ENCODE assay signal across 25 cellular contexts in the genomic region with DNA sequence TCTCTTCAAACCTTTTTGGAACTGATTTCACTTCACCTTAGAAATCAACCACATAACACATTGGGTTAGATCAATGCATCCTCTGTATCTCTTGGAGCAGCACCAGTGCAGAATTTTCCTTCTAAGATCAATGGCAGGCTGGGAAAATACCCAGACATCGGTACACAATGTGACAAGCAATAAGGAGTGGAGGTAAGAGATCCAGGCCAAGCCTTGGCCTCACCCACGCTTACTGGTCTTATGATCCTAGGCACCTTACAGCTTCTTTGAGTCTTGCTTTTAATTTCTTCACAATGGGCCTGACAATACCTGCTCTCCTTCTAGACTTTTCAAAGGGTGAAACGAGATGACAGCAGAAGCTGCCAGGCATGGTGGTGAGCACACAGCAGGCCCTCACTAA.
DNase-seq lines count a peak whose midpoint lies in the region; ATAC-seq, FAIRE-seq and TF ChIP-seq lines count a peak whose summit lies in the region.
"Had no signal": no experiment of that assay in that cellular context is flagged by ENCODE, and none has a peak within 500 bp of the region (broad histone marks: within the 10 kb centered on the region; RNA-seq: fewer than 3 reads in every experiment).

No MANE protein-coding gene starts in this region.

- no peak overlapping the region for H3K9ac ChIP-seq in Loucy (ENCODE audit: low read depth, low read length, poor library complexity, severe bottlenecking)
- no peak overlapping the region for H3K9ac ChIP-seq in GM23248

- H3K27me3 ChIP-seq in Loucy (ENCODE audit: insufficient read depth, low read length, poor library complexity, severe bottlenecking) (no peaks in the 10 kb centered on the region), GM23248 (replicated peaks; ENCODE audit: insufficient read depth) (peaks cover 5% of the 10 kb centered on the region; the same call in 1 of the 2 replicates)

- ATAC-seq in A549 (no peak), SK-N-SH treated with all-trans-retinoic acid at 6 μM for 48 hours (no peak)
- no peak for ATAC-seq in activated CD4-positive, CD25-positive, alpha-beta regulatory T cell treated with anti-CD3 and anti-CD28 coated beads, Interleukin-2, amount 50 U/mL, for 24 hours
- ATAC-seq: HepG2 had no signal

- TF ChIP-seq POLR2A in A549 (IDR thresholded peaks at IDR 0.05; ENCODE audit: low read length), result no peak

- no peak for TF ChIP-seq CTCF in A549 (IDR thresholded peaks at IDR 0.05)
- no peak for TF ChIP-seq CTCF in Loucy (conservative IDR thresholded peaks at IDR 0.05; ENCODE audit: low read length)
- no peak for TF ChIP-seq CTCF in epithelial cell of proximal tubule (conservative IDR thresholded peaks at IDR 0.05; ENCODE audit: low read depth, low read length)
- TF ChIP-seq CTCF in nephron (IDR thresholded peaks at IDR 0.05; ENCODE audit: unreplicated experiment in 3 of 3), result no peak

- H2AFZ ChIP-seq in Loucy (ENCODE audit: low read length) (peak overlapping the region; percentile 79; the same call in 1 of the 2 replicates), GM23248 (no peak overlapping the region)

- H3K4me3 ChIP-seq in A549, result no peak overlapping the region
- no peak overlapping the region for H3K4me3 ChIP-seq in Loucy (ENCODE audit: low read length, poor library complexity, severe bottlenecking)
- peak overlapping the region; percentile 50 for H3K4me3 ChIP-seq in epithelial cell of proximal tubule (ENCODE audit: low read depth, low read length)
- H3K4me3 ChIP-seq in GM23248, result no peak overlapping the region

- CTCF ChIA-PET in A549 (lab: Yijun Ruan, JAX), result no interaction called here

- H3K9me3 Mint-ChIP-seq in nephron, result no peaks in the 10 kb centered on the region
- H3K9me3 Mint-ChIP-seq: CD14-positive monocyte, H9, HFFc6 had no signal

- peaks cover 43% of the 10 kb centered on the region for H3K4me1 ChIP-seq in A549
- H3K4me1 ChIP-seq in Loucy (ENCODE audit: insufficient read depth, low read length, poor library complexity, severe bottlenecking), result peaks cover 26% of the 10 kb centered on the region
- H3K4me1 ChIP-seq in GM23248 (ENCODE audit: insufficient read depth), result no peaks in the 10 kb centered on the region

- H4K20me1 ChIP-seq in Loucy (ENCODE audit: insufficient read depth, low read length, poor library complexity, severe bottlenecking) (no peaks in the 10 kb centered on the region), GM23248 (ENCODE audit: insufficient read depth) (no peaks in the 10 kb centered on the region)

- H3K4me1 Mint-ChIP-seq in nephron, result peaks cover 32% of the 10 kb centered on the region

- TF ChIP-seq RAD21 in A549 (conservative IDR thresholded peaks at IDR 0.05 in 1 of 2, IDR thresholded peaks at IDR 0.05 in 1 of 2), result no peak

- H3K4me3 Mint-ChIP-seq in nephron, result no peak overlapping the region
- H3K4me3 Mint-ChIP-seq: B cell, CD14-positive monocyte, H9, HFFc6 had no signal

- POLR2A ChIA-PET in A549 (lab: Yijun Ruan, JAX), result no interaction called here

- H3K36me3 ChIP-seq in Loucy (ENCODE audit: insufficient read depth, low read length), result no peaks in the 10 kb centered on the region
- no peaks in the 10 kb centered on the region for H3K36me3 ChIP-seq in GM23248 (ENCODE audit: low read depth)

- no peak for FAIRE-seq in A549 (lab: Jason Lieb, UNC)
- FAIRE-seq: A204.1, HepG2 had no signal

- no peak overlapping the region for H3K4me2 ChIP-seq in A549
- no peak overlapping the region for H3K4me2 ChIP-seq in Loucy (ENCODE audit: low read depth, low read length, poor library complexity, severe bottlenecking)
- no peak overlapping the region for H3K4me2 ChIP-seq in GM23248 (ENCODE audit: unreplicated experiment)

- TF ChIP-seq EP300 in A549 (IDR thresholded peaks at IDR 0.05), result no peak

- H3K9me2 ChIP-seq in Loucy (replicated peaks; ENCODE audit: low read depth, low read length) (no peaks in the 10 kb centered on the region), GM23248 (ENCODE audit: insufficient read depth) (no peaks in the 10 kb centered on the region)

- H3K9me3 ChIP-seq in A549 (no peaks in the 10 kb centered on the region), Loucy (ENCODE audit: insufficient read depth, low read depth, low read length) (no peaks in the 10 kb centered on the region), GM23248 (ENCODE audit: low read depth) (no peaks in the 10 kb centered on the region)

- peaks cover 8% of the 10 kb centered on the region; the same call in 1 of the 2 replicates for H3F3A ChIP-seq in Loucy (ENCODE audit: low read depth)
- H3F3A ChIP-seq in GM23248 (ENCODE audit: insufficient read depth), result no peaks in the 10 kb centered on the region

- WGBS in A549 (ENCODE audit: missing lambda C conversion rate), result 36% methylated on average over 3 of the region's 3 CpGs
- 61 to 63% methylated on average over 3 of the region's 3 CpGs for WGBS in GM23248 (ENCODE audit: low coverage in 1 of 2, low lambda C conversion rate in 2 of 2, missing lambda C conversion rate in 2 of 2), 2 experiments

- in situ Hi-C loops in GM23248 (cut with MboI), result no loop called here

- H3K27ac ChIP-seq in A549, result peak overlapping the region; percentile 65 to 67; a peak in 4 of 6 replicates
- no peak overlapping the region for H3K27ac ChIP-seq in GM23248
- H3K27ac ChIP-seq: HL-60 had no signal

- peaks cover 3% of the 10 kb centered on the region for H3K27me3 Mint-ChIP-seq in nephron (ENCODE audit: low read depth)

- peak overlapping the region in 2 of 3 experiments; percentile 73 to 85 for H3K27ac Mint-ChIP-seq in nephron
- H3K27ac Mint-ChIP-seq: B cell, HFFc6 had no signal

- DNase-seq in A549 (ENCODE audit: low read depth in 1 of 2, low spot score in 1 of 2), result no peak
- DNase-seq in epithelial cell of proximal tubule (ENCODE audit: low read depth), result no peak
- no peak for DNase-seq in activated T-cell treated with anti-CD3 and anti-CD28 coated beads, Interleukin-2, amount 50 U/mL, for 1 hour
- no peak for DNase-seq in GM23248
- DNase-seq: DMS79; H9; HFFc6; KG1; NCI-H1105; NCI-H146; NCI-H2029; NCI-H226; NCI-H510A treated with DMSO at 0.1 percent for 48 hours; NCI-H748 treated with DMSO at 0.1 percent for 48 hours; NK-92 treated with Interleukin-12 subunit alpha and Interleukin-12 subunit beta, amount 100 ng/mL, for 24 hours; SIG-M5 had no signal

- H3K79me2 ChIP-seq in Loucy (ENCODE audit: insufficient read depth, low read length), result no peaks in the 10 kb centered on the region
- H3K79me2 ChIP-seq in GM23248 (ENCODE audit: insufficient read depth), result no peaks in the 10 kb centered on the region

- H3K36me3 Mint-ChIP-seq in nephron (ENCODE audit: low read depth), result no peaks in the 10 kb centered on the region
- H3K36me3 Mint-ChIP-seq: CD14-positive monocyte had no signal

TF ChIP-seq in A549, 52 proteins besides CTCF, POLR2A, EP300 and RAD21 (continues in another document):
- no peak for TF ChIP-seq CEBPB (IDR thresholded peaks at IDR 0.05)
- no peak for TF ChIP-seq JUN (IDR thresholded peaks at IDR 0.05)
- TF ChIP-seq HOXB13 (CRISPR knock-in tag; IDR thresholded peaks at IDR 0.05; ENCODE audit: low read depth), result no peak
- TF ChIP-seq TFCP2L1 (CRISPR knock-in tag; IDR thresholded peaks at IDR 0.05), result no peak
- no peak for TF ChIP-seq EHF (CRISPR knock-in tag; IDR thresholded peaks at IDR 0.05)
- TF ChIP-seq SREBF2 (IDR thresholded peaks at IDR 0.05), result no peak
- TF ChIP-seq GATA3 (IDR thresholded peaks at IDR 0.05; ENCODE audit: borderline replicate concordance), result no peak
- TF ChIP-seq MYC (IDR thresholded peaks at IDR 0.05; ENCODE audit: borderline replicate concordance, low read length), result no peak
- no peak for TF ChIP-seq CBX8 (IDR thresholded peaks at IDR 0.05)
- no peak for TF ChIP-seq FOSB (CRISPR knock-in tag; IDR thresholded peaks at IDR 0.05)
- TF ChIP-seq SMC3 (IDR thresholded peaks at IDR 0.05), result no peak
- TF ChIP-seq HEYL (CRISPR knock-in tag; IDR thresholded peaks at IDR 0.05), result no peak
- no peak for TF ChIP-seq MAZ (IDR thresholded peaks at IDR 0.05; ENCODE audit: borderline replicate concordance, low read depth, low read length)
- no peak for TF ChIP-seq NR3C1 (IDR thresholded peaks at IDR 0.05)
- no peak for TF ChIP-seq ZFP36 (IDR thresholded peaks at IDR 0.05; ENCODE audit: borderline replicate concordance, partially characterized antibody)
- TF ChIP-seq HOXA7 (CRISPR knock-in tag; IDR thresholded peaks at IDR 0.05), result no peak
- TF ChIP-seq HDAC2 (IDR thresholded peaks at IDR 0.05), result no peak

TF ChIP-seq in SK-N-SH treated with all-trans-retinoic acid at 6 μM for 48 hours, 23 proteins besides CTCF, POLR2A, EP300 and RAD21 (continues in another document):
- TF ChIP-seq GLIS3 (CRISPR knock-in tag; IDR thresholded peaks at IDR 0.05), result no peak
- TF ChIP-seq ESRRG (CRISPR knock-in tag; IDR thresholded peaks at IDR 0.05), result no peak
- TF ChIP-seq ZFP3 (CRISPR knock-in tag; IDR thresholded peaks at IDR 0.05), result no peak
- TF ChIP-seq ZNF565 (CRISPR knock-in tag; conservative IDR thresholded peaks at IDR 0.05; ENCODE audit: low read depth), result no peak
- no peak for TF ChIP-seq ISL1 (CRISPR knock-in tag; IDR thresholded peaks at IDR 0.05)
- TF ChIP-seq, protein P1, sequence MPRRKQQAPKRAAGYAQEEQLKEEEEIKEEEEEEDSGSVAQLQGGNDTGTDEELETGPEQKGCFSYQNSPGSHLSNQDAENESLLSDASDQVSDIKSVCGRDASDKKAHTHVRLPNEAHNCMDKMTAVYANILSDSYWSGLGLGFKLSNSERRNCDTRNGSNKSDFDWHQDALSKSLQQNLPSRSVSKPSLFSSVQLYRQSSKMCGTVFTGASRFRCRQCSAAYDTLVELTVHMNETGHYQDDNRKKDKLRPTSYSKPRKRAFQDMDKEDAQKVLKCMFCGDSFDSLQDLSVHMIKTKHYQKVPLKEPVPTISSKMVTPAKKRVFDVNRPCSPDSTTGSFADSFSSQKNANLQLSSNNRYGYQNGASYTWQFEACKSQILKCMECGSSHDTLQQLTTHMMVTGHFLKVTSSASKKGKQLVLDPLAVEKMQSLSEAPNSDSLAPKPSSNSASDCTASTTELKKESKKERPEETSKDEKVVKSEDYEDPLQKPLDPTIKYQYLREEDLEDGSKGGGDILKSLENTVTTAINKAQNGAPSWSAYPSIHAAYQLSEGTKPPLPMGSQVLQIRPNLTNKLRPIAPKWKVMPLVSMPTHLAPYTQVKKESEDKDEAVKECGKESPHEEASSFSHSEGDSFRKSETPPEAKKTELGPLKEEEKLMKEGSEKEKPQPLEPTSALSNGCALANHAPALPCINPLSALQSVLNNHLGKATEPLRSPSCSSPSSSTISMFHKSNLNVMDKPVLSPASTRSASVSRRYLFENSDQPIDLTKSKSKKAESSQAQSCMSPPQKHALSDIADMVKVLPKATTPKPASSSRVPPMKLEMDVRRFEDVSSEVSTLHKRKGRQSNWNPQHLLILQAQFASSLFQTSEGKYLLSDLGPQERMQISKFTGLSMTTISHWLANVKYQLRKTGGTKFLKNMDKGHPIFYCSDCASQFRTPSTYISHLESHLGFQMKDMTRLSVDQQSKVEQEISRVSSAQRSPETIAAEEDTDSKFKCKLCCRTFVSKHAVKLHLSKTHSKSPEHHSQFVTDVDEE (CRISPR knock-in tag; IDR thresholded peaks at IDR 0.05), result no peak
